Comparison of ENCODE assay signal across 13 cellular contexts in genomic region chr9:89374176-89374575, GRCh38. TPM values are rescaled to one million over a fixed set of nuclear protein-coding genes. Genes with fewer than 3 reads are reported as not detected.
DNase-seq lines count a peak whose midpoint lies in the region; ATAC-seq lines count a peak whose summit lies in the region.
"Had no signal": no experiment of that assay in that cellular context is flagged by ENCODE, and none has a peak within 500 bp of the region (broad histone marks: within the 10 kb centered on the region; RNA-seq: fewer than 3 reads in every experiment).

No MANE protein-coding gene starts in this region.

- peak overlapping the region; percentile 56 for H3K27ac Mint-ChIP-seq in activated T-cell treated with anti-CD3 and anti-CD28 coated beads, Interleukin-2, amount 50 U/mL, for 72 hours
- H3K27ac Mint-ChIP-seq: dendritic cell treated with granulocyte-macrophage colony-stimulating factor and Interleukin-4, amounts not matched to agents 40 ng/mL and 50 ng/mL, for 4 days had no signal

- H3K36me3 Mint-ChIP-seq in activated T-cell treated with anti-CD3 and anti-CD28 coated beads, Interleukin-2, amount 50 U/mL, for 72 hours (ENCODE audit: insufficient read depth in 2 of 2) = peaks cover 7 to 18% of the 10 kb centered on the region in 2 donors

- ATAC-seq in activated T-cell treated with anti-CD3 and anti-CD28 coated beads, Interleukin-2, amount 50 U/mL, for 72 hours (replicated peaks in 1 of 2) = no peak
- no peak for ATAC-seq in HG03460 (IDR thresholded peaks at IDR 0.05; ENCODE audit: unreplicated experiment)
- no peak for ATAC-seq in HG03039 (IDR thresholded peaks at IDR 0.05; ENCODE audit: unreplicated experiment)
- ATAC-seq: psoas muscle had no signal

- H3K27me3 Mint-ChIP-seq in activated T-cell treated with anti-CD3 and anti-CD28 coated beads, Interleukin-2, amount 50 U/mL, for 72 hours (ENCODE audit: low read depth) = no peaks in the 10 kb centered on the region
- H3K27me3 Mint-ChIP-seq: dendritic cell treated with granulocyte-macrophage colony-stimulating factor and Interleukin-4, amounts not matched to agents 40 ng/mL and 50 ng/mL, for 4 days had no signal

- no peaks in the 10 kb centered on the region for H3K9me3 Mint-ChIP-seq in activated T-cell treated with anti-CD3 and anti-CD28 coated beads, Interleukin-2, amount 50 U/mL, for 72 hours
- H3K9me3 Mint-ChIP-seq: dendritic cell treated with granulocyte-macrophage colony-stimulating factor and Interleukin-4, amounts not matched to agents 40 ng/mL and 50 ng/mL, for 4 days had no signal

- peaks cover 22% of the 10 kb centered on the region for H3K4me1 Mint-ChIP-seq in activated T-cell treated with anti-CD3 and anti-CD28 coated beads, Interleukin-2, amount 50 U/mL, for 72 hours (ENCODE audit: low read depth)

- no peak for DNase-seq in activated T-cell treated with anti-CD3 and anti-CD28 coated beads, Interleukin-2, amount 50 U/mL, for 72 hours
- DNase-seq in activated T-cell treated with anti-CD3 and anti-CD28 coated beads for 4 hours (no peak), MV-4-11 (lab: John Stamatoyannopoulos, UW) (peak; percentile 25), astrocyte of the hippocampus (ENCODE audit: low read depth, low spot score) (peak; percentile 69), renal cortical epithelial cell (ENCODE audit: low read depth) (peak; percentile 42), D341Med (ENCODE audit: low spot score) (no peak)
- DNase-seq: midbrain; NK-92 treated with Interleukin-12 subunit alpha and Interleukin-12 subunit beta, amount 100 ng/mL, for 24 hours; psoas muscle; stomach had no signal

- H3K4me3 Mint-ChIP-seq in activated T-cell treated with anti-CD3 and anti-CD28 coated beads, Interleukin-2, amount 50 U/mL, for 72 hours = no peak overlapping the region
- H3K4me3 Mint-ChIP-seq: dendritic cell treated with granulocyte-macrophage colony-stimulating factor and Interleukin-4, amounts not matched to agents 40 ng/mL and 50 ng/mL, for 4 days had no signal

RNA-seq across cellular contexts. Expression of gene SECISBP2, which starts 55.9 kb away (rescaled TPM):
- total RNA-seq in activated T-cell treated with anti-CD3 and anti-CD28 coated beads, Interleukin-2, amount 50 U/mL, for 72 hours = 10 to 100 TPM; 41.6 to 47.0 TPM
- total RNA-seq in renal cortical epithelial cell = 23.8 and 41.0 TPM in 2 replicates

Comparison
In these comparisons a context has a peak if more than half of its experiments do, and no peak if none do; other contexts are left out.
1. DNase-seq: peak in MV-4-11 (single experiment), astrocyte of the hippocampus (single experiment) and renal cortical epithelial cell (single experiment); none in activated T-cell treated with anti-CD3 and anti-CD28 coated beads, Interleukin-2, amount 50 U/mL, for 72 hours (0 of 2), activated T-cell treated with anti-CD3 and anti-CD28 coated beads for 4 hours (single experiment) and D341Med (single experiment).